18 cellular contexts compared by ENCODE assay signal in genomic region chr1:63155437-63155836, GRCh38.
"Had no signal": no experiment of that assay in that cellular context is flagged by ENCODE, and none has a peak within 500 bp of the region (broad histone marks: within the 10 kb centered on the region; RNA-seq: fewer than 3 reads in every experiment).

No MANE protein-coding gene starts in this region.

- H3K27ac ChIP-seq: brain microvascular endothelial cell, epithelial cell of prostate, heart right ventricle, neutrophil, ovary, prostate gland, testis, WERI-Rb-1 had no signal

- H3K4me3 ChIP-seq: heart right ventricle, ovary, prostate gland, testis had no signal

- H3K27me3 ChIP-seq: ovary, testis had no signal

- H3K36me3 ChIP-seq: brain microvascular endothelial cell, heart right ventricle, neutrophil, ovary, prostate gland, WERI-Rb-1 had no signal

- H3K9me3 ChIP-seq: heart right ventricle, neutrophil, ovary, prostate gland, testis had no signal

- ATAC-seq: activated CD8-positive, alpha-beta T cell treated with anti-CD3 and anti-CD28 coated beads, Interleukin-2, amount 10 ng/mL, durations not matched to agents 7 days and 5 days; activated naive CD4-positive, alpha-beta T cell treated with anti-CD3 and anti-CD28 coated beads, Interleukin-2, amount 50 U/mL, for 72 hours; activated T-helper 17 cell treated with anti-CD3 and anti-CD28 coated beads, Interleukin-2, amount 50 U/mL, for 72 hours; heart right ventricle; left colon had no signal

- DNase-seq: activated CD4-positive, alpha-beta T cell treated with anti-CD3 and anti-CD28 coated beads, Interleukin-2, amount 10 ng/mL, durations not matched to agents 7 days and 5 days; activated CD4-positive, CD25-positive, alpha-beta regulatory T cell treated with anti-CD3 and anti-CD28 coated beads, Interleukin-2, amount 50 U/mL, for 72 hours; activated CD8-positive, alpha-beta T cell treated with anti-CD3 and anti-CD28 coated beads, Interleukin-2, amount 10 ng/mL, durations not matched to agents 7 days and 5 days; aorta; brain microvascular endothelial cell; heart right ventricle; left colon; ovary; stimulated activated CD4-positive, alpha-beta T cell treated with anti-CD3 and anti-CD28 coated beads, Interleukin-4, amount 100 ng/mL, for 1 hour; stimulated activated naive CD4-positive, alpha-beta T cell; testis; trophoblast cell; WERI-Rb-1 had no signal

- H3K4me1 ChIP-seq: heart right ventricle, prostate gland, testis had no signal
